18 cellular contexts compared by ENCODE assay signal in genomic region chr19:2639999-2640398, GRCh38.
DNase-seq lines count a peak whose midpoint lies in the region; ATAC-seq, FAIRE-seq and TF ChIP-seq lines count a peak whose summit lies in the region.
"Had no signal": no experiment of that assay in that cellular context is flagged by ENCODE, and none has a peak within 500 bp of the region (broad histone marks: within the 10 kb centered on the region; RNA-seq: fewer than 3 reads in every experiment).

No MANE protein-coding gene starts in this region.

- H3K27ac ChIP-seq in HepG2 (ENCODE audit: extremely low read length, insufficient read depth, low read length), result no peak overlapping the region
- H3K27ac ChIP-seq in right lobe of liver, result no peak overlapping the region
- no peak overlapping the region for H3K27ac ChIP-seq in A673 (ENCODE audit: low read depth, low read length, poor library complexity, severe bottlenecking)
- H3K27ac ChIP-seq: 22Rv1, A549 had no signal

- no peak overlapping the region for H3K4me3 Mint-ChIP-seq in central memory CD8-positive, alpha-beta T cell
- no peak overlapping the region for H3K4me3 Mint-ChIP-seq in stimulated activated memory B cell treated with anti-CD40 and anti-IgM and Interleukin-4, amounts not matched to agents 10 μg/mL and 1 μg/mL and 100 μg/mL, for 72 hours
- H3K4me3 Mint-ChIP-seq: CD8-positive, alpha-beta T cell had no signal

- DNase-seq in HepG2 (ENCODE audit: low spot score) (no peak), right lobe of liver (no peak), HEK293T (ENCODE audit: extremely low spot score) (no peak), A673 (ENCODE audit: low spot score) (no peak)
- no peak for DNase-seq in central memory CD8-positive, alpha-beta T cell (ENCODE audit: low spot score in 2 of 2)
- no peak for DNase-seq in activated CD4-positive, alpha-beta T cell treated with anti-CD3 and anti-CD28 coated beads for 4 hours
- DNase-seq: Calu3; CD8-positive, alpha-beta T cell; DMS79 treated with DMSO at 0.1 percent for 48 hours; GF-D8 had no signal

- FAIRE-seq in HepG2 (lab: Jason Lieb, UNC), result no peak
- FAIRE-seq: A549, GM12878, GM18507 had no signal

- H3K4me1 Mint-ChIP-seq in central memory CD8-positive, alpha-beta T cell, result no peaks in the 10 kb centered on the region
- H3K4me1 Mint-ChIP-seq in stimulated activated memory B cell treated with anti-CD40 and anti-IgM and Interleukin-4, amounts not matched to agents 10 μg/mL and 1 μg/mL and 100 μg/mL, for 72 hours, result peaks cover 85% of the 10 kb centered on the region

- POLR2A ChIA-PET in HepG2 (lab: Yijun Ruan, JAX) (interaction anchor here (1.0 to 1.9 kb wide), 2 partner anchors 10 to 164 kb away, joined by 3 to 7 read pairs; partner anchors contain the start of gene GADD45B), HEK293T (lab: Yijun Ruan, JAX) (no interaction called here), A673 (lab: Charles Lee; ENCODE audit: low non-redundant PET) (no interaction called here)

- H3K9ac ChIP-seq in HepG2 (ENCODE audit: insufficient read depth, low read depth, low read length), result no peak overlapping the region
- H3K9ac ChIP-seq: BLaER1 treated with 17β-estradiol and CSF1 and Interleukin-3, amounts not matched to agents 10 nM and 100 nM had no signal

- H3K27me3 Mint-ChIP-seq in central memory CD8-positive, alpha-beta T cell, result no peaks in the 10 kb centered on the region
- no peaks in the 10 kb centered on the region for H3K27me3 Mint-ChIP-seq in stimulated activated memory B cell treated with anti-CD40 and anti-IgM and Interleukin-4, amounts not matched to agents 10 μg/mL and 1 μg/mL and 100 μg/mL, for 72 hours

- H3K27ac Mint-ChIP-seq in central memory CD8-positive, alpha-beta T cell (ENCODE audit: low read depth), result peak overlapping the region; percentile 36
- H3K27ac Mint-ChIP-seq in stimulated activated memory B cell treated with anti-CD40 and anti-IgM and Interleukin-4, amounts not matched to agents 10 μg/mL and 1 μg/mL and 100 μg/mL, for 72 hours, result peak overlapping the region; percentile 63
- H3K27ac Mint-ChIP-seq: CD8-positive, alpha-beta T cell had no signal

- intact Hi-C loops in HepG2 (cut with micrococcal nuclease; ENCODE audit: unreplicated experiment) (no loop called here), right lobe of liver (cut with DNase I) (loop anchor here in 1 of 2 donors (10.0 kb wide), 1 partner anchor 115 kb away; no protein-coding TSS in a partner anchor), A673 (cut with micrococcal nuclease; ENCODE audit: unreplicated experiment) (loop anchor here (5.0 to 10.0 kb wide), 2 partner anchors 315 to 403 kb away; partner anchors contain the start of genes PLEKHJ1 and SF3A2)

- TF ChIP-seq EP300 in HepG2 (IDR thresholded peaks at IDR 0.05; ENCODE audit: low read depth in 2 of 2, low read length in 2 of 2) (no peak), HepG2 (CRISPR knock-in tag; IDR thresholded peaks at IDR 0.05; ENCODE audit: borderline replicate concordance) (no peak)

- no peaks in the 10 kb centered on the region for H3K9me3 Mint-ChIP-seq in central memory CD8-positive, alpha-beta T cell
- no peaks in the 10 kb centered on the region for H3K9me3 Mint-ChIP-seq in stimulated activated memory B cell treated with anti-CD40 and anti-IgM and Interleukin-4, amounts not matched to agents 10 μg/mL and 1 μg/mL and 100 μg/mL, for 72 hours
- H3K9me3 Mint-ChIP-seq: CD8-positive, alpha-beta T cell; HFFc6 had no signal

- H3K27me3 ChIP-seq in HepG2 (ENCODE audit: control insufficient read depth in 1 of 2, insufficient read depth in 2 of 2, low read length in 2 of 2) (no peaks in the 10 kb centered on the region; a peak in 1 of 5 replicates), right lobe of liver (no peaks in the 10 kb centered on the region), A673 (replicated peaks; ENCODE audit: insufficient read depth, low read depth, low read length, poor library complexity) (peaks cover under 1% of the 10 kb centered on the region)
- H3K27me3 ChIP-seq: BLaER1 treated with 17β-estradiol and CSF1 and Interleukin-3, amounts not matched to agents 10 nM and 100 nM had no signal

- in situ Hi-C loops in HepG2 (cut with HindIII; ENCODE audit: extremely low pct_ligation_motif_present, low pct_unique_long_range_greater_than_20kb), result no loop called here

- H3K4me3 ChIP-seq in HepG2 (replicated peaks in 1 of 3; ENCODE audit: insufficient read depth in 1 of 3, low read depth in 2 of 3, low read length in 3 of 3) (no peak overlapping the region), right lobe of liver (no peak overlapping the region), A673 (ENCODE audit: low read depth, low read length, poor library complexity, severe bottlenecking) (no peak overlapping the region)
- H3K4me3 ChIP-seq: A549; BLaER1 treated with 17β-estradiol and CSF1 and Interleukin-3, amounts not matched to agents 10 nM and 100 nM; GM12878; HAP-1 had no signal

- WGBS in HepG2 (ENCODE audit: low lambda C conversion rate), result 86% methylated on average over 2 of the region's 2 CpGs
- 55% methylated on average over 2 of the region's 2 CpGs for WGBS in right lobe of liver (ENCODE audit: insufficient coverage, low coverage, low lambda C conversion rate, missing lambda C conversion rate)

- H3K79me2 ChIP-seq in HepG2 (ENCODE audit: insufficient read depth, low read length), result no peaks in the 10 kb centered on the region

- peaks cover 3% of the 10 kb centered on the region for H3K36me3 Mint-ChIP-seq in central memory CD8-positive, alpha-beta T cell (ENCODE audit: insufficient read depth)
- H3K36me3 Mint-ChIP-seq in stimulated activated memory B cell treated with anti-CD40 and anti-IgM and Interleukin-4, amounts not matched to agents 10 μg/mL and 1 μg/mL and 100 μg/mL, for 72 hours, result peaks cover 13% of the 10 kb centered on the region
- H3K36me3 Mint-ChIP-seq: CD8-positive, alpha-beta T cell had no signal

- H3K4me1 ChIP-seq in HepG2 (ENCODE audit: insufficient read depth, low read length), result peaks cover 71% of the 10 kb centered on the region
- peaks cover 0 to 22% (median 11%) of the 10 kb centered on the region in 4 donors for H3K4me1 ChIP-seq in right lobe of liver
- H3K4me1 ChIP-seq in A673 (ENCODE audit: insufficient read depth, low read length, poor library complexity, severe bottlenecking), result peaks cover 7% of the 10 kb centered on the region
- H3K4me1 ChIP-seq: HAP-1 had no signal

- H3K4me2 ChIP-seq in HepG2 (ENCODE audit: low read depth, low read length), result no peak overlapping the region

- H4K20me1 ChIP-seq in HepG2 (ENCODE audit: insufficient read depth, low read length), result 0 out of 2 replicates have a peak, but pooled peaks cover 2% of the 10 kb centered on the region

- ATAC-seq in HepG2, result no peak
- ATAC-seq in right lobe of liver, result no peak
- ATAC-seq in central memory CD8-positive, alpha-beta T cell (replicated peaks; ENCODE audit: extremely low read depth, poor library complexity, severe bottlenecking), result no peak
- ATAC-seq in stimulated activated memory B cell treated with anti-CD40 and anti-IgM and Interleukin-4, amounts not matched to agents 10 μg/mL and 1 μg/mL and 100 μg/mL, for 72 hours, result no peak
- ATAC-seq: CD8-positive, alpha-beta T cell; GM12878 had no signal

- TF ChIP-seq POLR2A in HepG2 (IDR thresholded peaks at IDR 0.05; ENCODE audit: insufficient read depth in 1 of 2, low read depth in 2 of 2, low read length in 2 of 2) (no peak), right lobe of liver (IDR thresholded peaks at IDR 0.05) (no peak)

- H3K9me3 ChIP-seq in HepG2 (ENCODE audit: low read length) (no peaks in the 10 kb centered on the region), right lobe of liver (no peaks in the 10 kb centered on the region), A673 (ENCODE audit: low read depth, low read length, poor library complexity, severe bottlenecking) (no peaks in the 10 kb centered on the region)
- H3K9me3 ChIP-seq: A549; BLaER1 treated with 17β-estradiol and CSF1 and Interleukin-3, amounts not matched to agents 10 nM and 100 nM; HAP-1 had no signal

- BruUV-seq in HepG2 (replicated peaks; lab: Mats Ljungman, UMichigan) (no TSS peak), A673 (replicated peaks; lab: Mats Ljungman, UMichigan) (no TSS peak)

- CTCF ChIA-PET in HepG2 (lab: Yijun Ruan, JAX; ENCODE audit: low intra/inter-chr PET ratio, low total read pairs), result no interaction called here
- CTCF ChIA-PET in HEK293T (lab: Yijun Ruan, JAX), result no interaction called here
- CTCF ChIA-PET in A673 (lab: Charles Lee), result interaction anchor here (0.6 to 1.4 kb wide), 2 partner anchors 9 to 182 kb away, joined by 3 to 5 read pairs; no protein-coding TSS in a partner anchor

- H3K36me3 ChIP-seq in HepG2 (replicated peaks in 1 of 2; ENCODE audit: control insufficient read depth in 1 of 2, insufficient read depth in 2 of 2, low read length in 2 of 2) (no peaks in the 10 kb centered on the region), right lobe of liver (no peaks in the 10 kb centered on the region), A673 (ENCODE audit: insufficient read depth, low read length, poor library complexity, severe bottlenecking) (no peaks in the 10 kb centered on the region)
- H3K36me3 ChIP-seq: HAP-1 had no signal

- no peak for TF ChIP-seq RAD21 in HepG2 (CRISPR knock-in tag; IDR thresholded peaks at IDR 0.05)

- TF ChIP-seq CTCF in HepG2 (CRISPR knock-in tag; IDR thresholded peaks at IDR 0.05) (no peak), right lobe of liver (IDR thresholded peaks at IDR 0.05) (no peak), A673 (conservative IDR thresholded peaks at IDR 0.05; ENCODE audit: low read depth, low read length) (no peak)

- no peak overlapping the region for H2AFZ ChIP-seq in HepG2 (ENCODE audit: low read length)

TF ChIP-seq in HepG2, 621 proteins besides CTCF, POLR2A, EP300 and RAD21 (continues in another document):
- no peak for TF ChIP-seq BRF2 (CRISPR knock-in tag; IDR thresholded peaks at IDR 0.05)

TF ChIP-seq in HEK293T, 16 proteins besides CTCF, POLR2A, EP300 and RAD21 (continues in another document):
- TF ChIP-seq FOXA1 (IDR thresholded peaks at IDR 0.05) (no peak), LEF1 (IDR thresholded peaks at IDR 0.05; ENCODE audit: borderline replicate concordance) (no peak), FOXK2 (IDR thresholded peaks at IDR 0.05) (no peak), SUZ12 (IDR thresholded peaks at IDR 0.05) (no peak), TARDBP (IDR thresholded peaks at IDR 0.05) (no peak), BHLHE40 (IDR thresholded peaks at IDR 0.05; ENCODE audit: borderline replicate concordance) (no peak), ZNF384 (IDR thresholded peaks at IDR 0.05) (no peak), L3MBTL2 (conservative IDR thresholded peaks at IDR 0.05) (no peak), NFRKB (IDR thresholded peaks at IDR 0.05) (no peak), PKNOX1 (IDR thresholded peaks at IDR 0.05) (no peak)
